Comparison of ENCODE assay signal across 6 cellular contexts in the genomic region with DNA sequence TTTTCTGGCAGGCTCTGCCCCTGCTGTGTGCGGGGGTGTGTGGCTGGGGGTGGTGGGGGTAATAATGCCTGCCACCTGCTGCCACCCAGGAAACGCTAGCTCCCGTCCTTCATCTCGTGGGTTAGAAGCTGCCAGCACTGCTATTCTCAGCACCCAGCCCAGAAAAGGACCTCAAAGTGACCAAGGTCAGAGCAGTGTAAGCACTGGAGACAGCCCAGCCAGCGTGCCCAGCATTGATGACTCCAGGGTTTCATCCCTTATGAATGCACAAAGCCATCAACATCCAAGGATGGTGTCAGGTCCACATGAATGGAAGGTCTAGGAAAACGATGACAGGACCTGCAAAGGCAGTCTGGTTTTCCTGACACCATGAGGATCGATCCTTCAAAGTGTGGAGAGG. TPM values are rescaled to one million over a fixed set of nuclear protein-coding genes. Genes with fewer than 3 reads are reported as not detected.
"Had no signal": no experiment of that assay in that cellular context is flagged by ENCODE, and none has a peak within 500 bp of the region (broad histone marks: within the 10 kb centered on the region; RNA-seq: fewer than 3 reads in every experiment).

No MANE protein-coding gene starts in this region.

RNA-seq across cellular contexts. Expression of a gene that starts 55.9 kb away (rescaled TPM):
- total RNA-seq: activated CD4-positive, alpha-beta memory T cell treated with anti-CD3 and anti-CD28 coated beads, Interleukin-2, amount 10 ng/mL, durations not matched to agents 7 days and 5 days; activated CD4-positive, alpha-beta T cell treated with anti-CD3 and anti-CD28 coated beads for 36 hours; activated CD8-positive, alpha-beta memory T cell treated with anti-CD3 and anti-CD28 coated beads for 36 hours; activated naive CD4-positive, alpha-beta T cell treated with anti-CD3 and anti-CD28 coated beads for 36 hours; Right ventricle myocardium inferior; T-helper 2 cell treated with Interferon-gamma antibody and Interleukin-4, amounts not matched to agents 100 ng/mL and 5 ng/mL, for 36 hours had no signal
